Comparison of ENCODE assay signal across 18 cellular contexts in genomic region chr10:75358121-75358520, GRCh38.
"Had no signal": no experiment of that assay in that cellular context is flagged by ENCODE, and none has a peak within 500 bp of the region (broad histone marks: within the 10 kb centered on the region; RNA-seq: fewer than 3 reads in every experiment).

No MANE protein-coding gene starts in this region.

- H3K27me3 ChIP-seq: cardiac muscle cell had no signal

- H3K27ac ChIP-seq: cardiac muscle cell had no signal

- DNase-seq: activated CD4-positive, alpha-beta T cell treated with anti-CD3 and anti-CD28 coated beads, Interleukin-2, amount 50 U/mL, for 48 hours; activated CD4-positive, CD25-positive, alpha-beta regulatory T cell treated with anti-CD3 and anti-CD28 coated beads, Interleukin-2, amount 50 U/mL, for 72 hours; activated CD8-positive, alpha-beta memory T cell treated with anti-CD3 and anti-CD28 coated beads, Interleukin-2, amount 10 ng/mL, durations not matched to agents 7 days and 5 days; activated effector memory CD4-positive, alpha-beta T cell treated with anti-CD3 and anti-CD28 coated beads, Interleukin-2, amount 50 U/mL, for 16 hours; activated naive CD8-positive, alpha-beta T cell treated with anti-CD3 and anti-CD28 coated beads for 36 hours; activated T-cell treated with anti-CD3 and anti-CD28 coated beads, Interleukin-2, amount 50 U/mL, for 4 hours; aorta; cortex of kidney; erythroblast; left cardiac atrium; nucleus accumbens; right cardiac atrium; spleen; stimulated activated CD4-positive, alpha-beta T cell treated with anti-CD3 and anti-CD28 coated beads, Interleukin-2, amount 100 ng/mL, for 24 hours; stimulated activated naive CD8-positive, alpha-beta T cell treated with anti-CD3 and anti-CD28 coated beads, Interleukin-15, Interleukin-2, amounts not matched to agents 100 U/mL and 50 U/mL, for 24 hours; SW 1271 had no signal

- H3K36me3 ChIP-seq: cardiac muscle cell, spleen had no signal

- H3K4me3 ChIP-seq: cardiac muscle cell, spleen had no signal

- ATAC-seq: activated CD8-positive, alpha-beta memory T cell treated with anti-CD3 and anti-CD28 coated beads, Interleukin-2, amount 10 ng/mL, durations not matched to agents 7 days and 5 days; activated T-cell treated with anti-CD3 and anti-CD28 coated beads, Interleukin-2, amount 50 U/mL, for 4 hours; natural killer cell treated with Interleukin-12 subunit alpha and Interleukin-12 subunit beta and Interleukin-15 and Interleukin-18, amount 100 ng/mL, for 72 hours; right cardiac atrium; stimulated activated naive CD8-positive, alpha-beta T cell treated with anti-CD3 and anti-CD28 coated beads, Interleukin-15, Interleukin-2, amounts not matched to agents 100 U/mL and 50 U/mL, for 24 hours had no signal
